23 cellular contexts compared by ENCODE assay signal in the genomic region with DNA sequence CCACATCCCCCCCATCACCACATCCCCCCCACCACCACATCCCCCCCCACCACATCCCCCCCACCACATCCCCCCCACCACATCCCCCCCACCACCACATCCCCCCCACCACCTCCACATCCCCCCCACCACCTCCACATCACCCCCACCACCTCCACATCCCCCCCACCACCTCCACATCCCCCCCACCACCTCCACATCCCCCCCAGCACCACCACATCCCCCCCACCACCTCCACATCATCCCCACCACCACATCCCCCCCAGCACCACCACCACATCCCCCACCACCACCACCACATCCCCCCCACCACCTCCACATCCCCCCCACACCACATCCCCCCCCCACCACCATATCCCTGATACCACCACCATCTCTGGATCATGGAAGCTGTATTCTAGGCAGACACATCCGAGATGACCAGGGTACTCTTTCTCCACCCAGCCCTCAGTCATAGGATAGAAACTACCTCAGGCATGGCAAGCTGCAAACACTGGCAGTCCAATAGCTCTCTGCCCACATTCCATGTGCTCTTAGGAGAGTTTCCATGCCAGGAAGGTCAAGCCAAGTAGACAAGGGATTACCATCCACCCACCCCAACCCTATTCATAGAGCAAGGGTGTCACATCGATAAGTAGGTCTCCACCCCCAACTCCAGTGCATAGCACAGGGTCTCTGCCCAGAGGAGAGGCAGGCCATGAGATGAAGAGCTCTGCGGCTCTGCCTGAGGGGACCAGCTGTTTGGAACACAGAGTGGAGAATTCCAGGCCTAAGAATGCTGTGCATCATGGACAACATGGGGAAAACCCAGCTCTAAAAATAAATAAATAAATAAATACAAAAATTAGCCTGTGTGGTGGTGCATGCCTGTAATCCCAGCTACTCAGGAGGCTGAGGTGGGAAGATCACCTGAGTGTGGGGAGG. TPM values are rescaled to one million over a fixed set of nuclear protein-coding genes. Genes with fewer than 3 reads are reported as not detected.
DNase-seq lines count a peak whose midpoint lies in the region; ATAC-seq and TF ChIP-seq lines count a peak whose summit lies in the region.
"Had no signal": no experiment of that assay in that cellular context is flagged by ENCODE, and none has a peak within 500 bp of the region (broad histone marks: within the 10 kb centered on the region; RNA-seq: fewer than 3 reads in every experiment).

No MANE protein-coding gene starts in this region.

- H3K27ac ChIP-seq in neuronal stem cell (replicated peaks; ENCODE audit: low read length) (no peak overlapping the region), psoas muscle (no peak overlapping the region)
- H3K27ac ChIP-seq: ascending aorta, GM23248, prostate gland, SJSA1, stomach, upper lobe of left lung had no signal

- peak overlapping the region; percentile 54 for H3K18ac ChIP-seq in neuronal stem cell (ENCODE audit: low read length)

- H2BK12ac ChIP-seq in neuronal stem cell (ENCODE audit: low read length) = no peak overlapping the region

- POLR2A ChIA-PET in GM10248 (lab: Yijun Ruan, JAX) = no interaction called here

- no peak overlapping the region for H2AK5ac ChIP-seq in neuronal stem cell (ENCODE audit: low read depth, low read length)

- TF ChIP-seq CTCF in GM10248 (IDR thresholded peaks at IDR 0.05; ENCODE audit: control extremely low read depth, extremely low read depth, low read depth, missing control alignments) (no peak), chondrocyte (IDR thresholded peaks at IDR 0.05) (no peak), psoas muscle (IDR thresholded peaks at IDR 0.05) (no peak)

- H3K36me3 Mint-ChIP-seq in chondrocyte (ENCODE audit: low read depth) = no peaks in the 10 kb centered on the region
- H3K36me3 Mint-ChIP-seq: activated naive CD4-positive, alpha-beta T cell treated with anti-CD3 and anti-CD28 coated beads, Interleukin-2, amount 10 ng/mL, durations not matched to agents 7 days and 5 days had no signal

- CTCF ChIA-PET in GM10248 (lab: Yijun Ruan, JAX) = interaction anchor here (0.8 to 1.8 kb wide), 5 partner anchors 17 to 352 kb away, joined by 3 to 4 read pairs (median 3); no protein-coding TSS in a partner anchor

- H2BK120ac ChIP-seq in neuronal stem cell (ENCODE audit: low read depth, low read length) = no peak overlapping the region

- peak; percentile 35 for DNase-seq in GM10248 (ENCODE audit: extremely low spot score)
- DNase-seq in H7 = peak; percentile 52
- no peak for DNase-seq in chondrocyte (ENCODE audit: low spot score)
- DNase-seq in neuronal stem cell (ENCODE audit: low spot score) = no peak
- DNase-seq in posterior cingulate gyrus = no peak
- DNase-seq in EL = no peak
- no peak for DNase-seq in psoas muscle
- DNase-seq: activated B cell treated with CpG ODN at 0.5 μM for 24 hours; activated CD8-positive, alpha-beta T cell treated with anti-CD3 and anti-CD28 coated beads, Interleukin-2, amount 10 ng/mL, durations not matched to agents 7 days and 5 days; activated naive CD4-positive, alpha-beta T cell treated with anti-CD3 and anti-CD28 coated beads, Interleukin-2, amount 10 ng/mL, durations not matched to agents 7 days and 5 days; activated T-cell treated with anti-CD3 and anti-CD28 coated beads, Interleukin-2, amount 50 U/mL, for 4 hours; endodermal cell; Karpas-422; NCI-H1048; NCI-H2029; NCI-H446; stimulated activated CD4-positive, alpha-beta T cell treated with anti-CD3 and anti-CD28 coated beads, Interleukin-4, amount 100 ng/mL, for 1 hour; stomach; upper lobe of left lung had no signal

- H3K4me1 Mint-ChIP-seq in chondrocyte (ENCODE audit: low read depth) = peaks cover 16% of the 10 kb centered on the region
- H3K4me1 Mint-ChIP-seq: activated B cell treated with CpG ODN at 0.5 μM for 24 hours; activated naive CD4-positive, alpha-beta T cell treated with anti-CD3 and anti-CD28 coated beads, Interleukin-2, amount 10 ng/mL, durations not matched to agents 7 days and 5 days had no signal

- H3K4me1 ChIP-seq in neuronal stem cell (ENCODE audit: control insufficient read depth in 2 of 2, insufficient read depth in 1 of 2, low read depth in 1 of 2, low read length in 2 of 2) (peaks cover 2 to 4% of the 10 kb centered on the region in 2 donors), psoas muscle (no peaks in the 10 kb centered on the region)
- H3K4me1 ChIP-seq: ascending aorta, prostate gland, SJSA1, upper lobe of left lung had no signal

- H4K91ac ChIP-seq in neuronal stem cell (ENCODE audit: low read depth, low read length, poor library complexity) = no peak overlapping the region

- intact Hi-C loops in posterior cingulate gyrus (cut with DNase I) (no loop called here), psoas muscle (cut with DNase I) (no loop called here)

- no peak overlapping the region for H3K4me3 ChIP-seq in H7 (ENCODE audit: insufficient read depth, low read depth, low read length)
- no peak overlapping the region for H3K4me3 ChIP-seq in neuronal stem cell (ENCODE audit: low read length in 2 of 2)
- no peak overlapping the region for H3K4me3 ChIP-seq in psoas muscle
- H3K4me3 ChIP-seq: ascending aorta, GM23248, prostate gland, SJSA1, stomach, upper lobe of left lung had no signal

- H2AFZ ChIP-seq in neuronal stem cell (ENCODE audit: low read length) = no peak overlapping the region

- H3K9me3 ChIP-seq in neuronal stem cell (replicated peaks in 1 of 2; ENCODE audit: control insufficient read depth in 2 of 2, insufficient read depth in 1 of 2, low read depth in 1 of 2, low read length in 2 of 2) = no peaks in the 10 kb centered on the region
- H3K9me3 ChIP-seq in psoas muscle = no peaks in the 10 kb centered on the region
- H3K9me3 ChIP-seq: ascending aorta, prostate gland, SJSA1, stomach, upper lobe of left lung had no signal

- peak overlapping the region; percentile 56 for H3K27ac Mint-ChIP-seq in chondrocyte (ENCODE audit: unreplicated experiment)
- H3K27ac Mint-ChIP-seq: activated B cell treated with CpG ODN at 0.5 μM for 24 hours; activated CD8-positive, alpha-beta T cell treated with anti-CD3 and anti-CD28 coated beads, Interleukin-2, amount 10 ng/mL, durations not matched to agents 7 days and 5 days; activated naive CD4-positive, alpha-beta T cell treated with anti-CD3 and anti-CD28 coated beads, Interleukin-2, amount 10 ng/mL, durations not matched to agents 7 days and 5 days; endodermal cell had no signal

- no peaks in the 10 kb centered on the region for H3K9me3 Mint-ChIP-seq in chondrocyte (ENCODE audit: low read depth)
- H3K9me3 Mint-ChIP-seq: activated B cell treated with CpG ODN at 0.5 μM for 24 hours; activated T-cell treated with anti-CD3 and anti-CD28 coated beads, Interleukin-2, amount 50 U/mL, for 4 hours had no signal

- H3K79me1 ChIP-seq in neuronal stem cell (ENCODE audit: low read depth, low read length) = no peaks in the 10 kb centered on the region

- H3K4me3 Mint-ChIP-seq in chondrocyte (ENCODE audit: unreplicated experiment) = no peak overlapping the region
- H3K4me3 Mint-ChIP-seq: activated B cell treated with CpG ODN at 0.5 μM for 24 hours; activated CD8-positive, alpha-beta T cell treated with anti-CD3 and anti-CD28 coated beads, Interleukin-2, amount 10 ng/mL, durations not matched to agents 7 days and 5 days; activated naive CD4-positive, alpha-beta T cell treated with anti-CD3 and anti-CD28 coated beads, Interleukin-2, amount 10 ng/mL, durations not matched to agents 7 days and 5 days; activated T-cell treated with anti-CD3 and anti-CD28 coated beads, Interleukin-2, amount 50 U/mL, for 4 hours; endodermal cell had no signal

- H3K27me3 ChIP-seq in H7 (ENCODE audit: control insufficient read depth, insufficient read depth, low read length) (no peaks in the 10 kb centered on the region), neuronal stem cell (ENCODE audit: control insufficient read depth in 3 of 3, insufficient read depth in 3 of 3, low read depth in 1 of 3, low read length in 3 of 3) (no peaks in the 10 kb centered on the region), psoas muscle (ENCODE audit: insufficient read depth in 3 of 3, low read length in 2 of 3) (no peaks in the 10 kb centered on the region)
- H3K27me3 ChIP-seq: ascending aorta, SJSA1, stomach, upper lobe of left lung had no signal

- no CpG with 5 or more reads among the region's 3 CpGs for WGBS in neuronal stem cell (ENCODE audit: extremely low coverage in 2 of 2, insufficient read length in 2 of 2, insufficient replicate concordance in 1 of 2), 2 donors
- 68 to 82% (median 68%) methylated on average over 3 of the region's 3 CpGs for WGBS in psoas muscle, 3 donors

- H4K8ac ChIP-seq in neuronal stem cell (ENCODE audit: low read depth, low read length) = no peak overlapping the region

- no peaks in the 10 kb centered on the region for H3K36me3 ChIP-seq in H7 (replicated peaks; ENCODE audit: control insufficient read depth, insufficient read depth, low read length)
- H3K36me3 ChIP-seq in neuronal stem cell (replicated peaks in 1 of 2; ENCODE audit: control insufficient read depth in 2 of 2, insufficient read depth in 2 of 2, low read length in 2 of 2) = no peaks in the 10 kb centered on the region
- H3K36me3 ChIP-seq in psoas muscle (ENCODE audit: insufficient read depth in 1 of 2, low read depth in 1 of 2) = no peaks in the 10 kb centered on the region
- H3K36me3 ChIP-seq: ascending aorta, prostate gland, SJSA1, stomach, upper lobe of left lung had no signal

- ATAC-seq in psoas muscle = no peak
- ATAC-seq: activated CD8-positive, alpha-beta T cell treated with anti-CD3 and anti-CD28 coated beads, Interleukin-2, amount 10 ng/mL, durations not matched to agents 7 days and 5 days; activated T-cell treated with anti-CD3 and anti-CD28 coated beads, Interleukin-2, amount 50 U/mL, for 4 hours had no signal

- no peak overlapping the region for H3K4me2 ChIP-seq in neuronal stem cell (ENCODE audit: insufficient read depth, low read length, poor library complexity, severe bottlenecking)

- H2BK15ac ChIP-seq in neuronal stem cell (ENCODE audit: low read length) = no peak overlapping the region

- no peak overlapping the region for H2BK5ac ChIP-seq in neuronal stem cell (ENCODE audit: low read length)

- H3K9ac ChIP-seq in neuronal stem cell (ENCODE audit: low read depth, low read length, poor library complexity) = no peak overlapping the region
- H3K9ac ChIP-seq: GM23248 had no signal

- H3K23ac ChIP-seq in neuronal stem cell (ENCODE audit: low read depth, low read length, poor library complexity) = no peak overlapping the region

- H3K27me3 Mint-ChIP-seq in chondrocyte (ENCODE audit: low read depth) = no peaks in the 10 kb centered on the region
- H3K27me3 Mint-ChIP-seq: activated naive CD4-positive, alpha-beta T cell treated with anti-CD3 and anti-CD28 coated beads, Interleukin-2, amount 10 ng/mL, durations not matched to agents 7 days and 5 days had no signal

- no peak overlapping the region for H3K4ac ChIP-seq in neuronal stem cell (ENCODE audit: low read length)

- no peak overlapping the region for H3K14ac ChIP-seq in neuronal stem cell (ENCODE audit: low read length)

RNA-seq across cellular contexts. Expression of gene TEAD1, which starts 33.0 kb away (rescaled TPM):
- 58.0 and 78.1 TPM in 2 replicates for total RNA-seq in H7 (2014; rRNA removed; shearing (Covaris generic))
- total RNA-seq in chondrocyte = 128 to 137 TPM (median 135 TPM) in 3 replicates
- 57.7 TPM for polyA plus RNA-seq in neuronal stem cell (2013, experiment 1 of 2)
- polyA plus RNA-seq in neuronal stem cell (2013, experiment 2 of 2) = 58.5 TPM
- total RNA-seq in psoas muscle = 100 to 1,000 TPM; 111 to 178 (median 141) TPM
- polyA plus RNA-seq in psoas muscle = 100 to 1,000 TPM in 1 of 3 donors, 10 to 100 TPM in 2; 11.3 to 112 (median 19.6) TPM

Comparison
In these comparisons a context has a peak if more than half of its experiments do, and no peak if none do; other contexts are left out.
1. DNase-seq: peak in GM10248 (single experiment) and H7 (single experiment); none in chondrocyte (single experiment), neuronal stem cell (single experiment), posterior cingulate gyrus (0 of 10), EL (single experiment) and psoas muscle (0 of 2).